ENCODE assay signal across 8 cellular contexts in genomic region chr1:63773815-63774616, GRCh38. TPM values are rescaled to one million over a fixed set of nuclear protein-coding genes. Genes with fewer than 3 reads are reported as not detected.
DNase-seq lines count a peak whose midpoint lies in the region; ATAC-seq lines count a peak whose summit lies in the region.

ROR1 (plus strand) TSS chr1:63774017.

- no peak within 1 kb of the TSS for H3K4me3 ChIP-seq in naive thymus-derived CD4-positive, alpha-beta T cell (ENCODE audit: low read length)
- peak within 1 kb of the TSS; percentile 87 to 89 for H3K4me3 ChIP-seq in stomach smooth muscle (ENCODE audit: low read length in 2 of 2)

- H3K4me1 Mint-ChIP-seq in activated T-helper 1 cell treated with anti-CD3 and anti-CD28 coated beads, Interleukin-12 subunit alpha, Interleukin-12 subunit beta, Interleukin-2, Interleukin-4 antibody, amounts not matched to agents 30 ng/mL and 10 ng/mL and 1 ng/mL, durations not matched to agents 14 hours and 24 hours and 36 hours (ENCODE audit: low read depth): peaks cover 22% of the 10 kb centered on the region
- H3K4me1 Mint-ChIP-seq in naive thymus-derived CD4-positive, alpha-beta T cell: peaks cover 10 to 20% (median 16%) of the 10 kb centered on the region in 7 donors

- H3K4me1 ChIP-seq in naive thymus-derived CD4-positive, alpha-beta T cell (ENCODE audit: control insufficient read depth in 2 of 2, insufficient read depth in 2 of 2, low read length in 2 of 2): no peaks in the 10 kb centered on the region
- H3K4me1 ChIP-seq in stomach smooth muscle (ENCODE audit: control insufficient read depth, insufficient read depth, low read length): peaks cover 12% of the 10 kb centered on the region

- peaks cover 0 to 4% of the 10 kb centered on the region in 2 donors for H3K27me3 ChIP-seq in naive thymus-derived CD4-positive, alpha-beta T cell (ENCODE audit: control insufficient read depth in 2 of 2, insufficient read depth in 2 of 2, low read length in 2 of 2)
- no peaks in the 10 kb centered on the region for H3K27me3 ChIP-seq in stomach smooth muscle (ENCODE audit: control insufficient read depth in 1 of 2, insufficient read depth in 2 of 2, low read length in 2 of 2)

- no peaks in the 10 kb centered on the region for H3K9me3 ChIP-seq in naive thymus-derived CD4-positive, alpha-beta T cell (ENCODE audit: control insufficient read depth in 2 of 3, low read length in 3 of 3)
- no peaks in the 10 kb centered on the region for H3K9me3 ChIP-seq in stomach smooth muscle (ENCODE audit: control insufficient read depth in 2 of 2, low read length in 2 of 2)

- H3K27ac ChIP-seq in naive thymus-derived CD4-positive, alpha-beta T cell (ENCODE audit: low read depth, low read length): no peak within 1 kb of the TSS
- peak within 1 kb of the TSS; percentile 86 for H3K27ac ChIP-seq in stomach smooth muscle (ENCODE audit: low read length)

- peak within 1 kb of the TSS; percentile 53 for H3K27ac Mint-ChIP-seq in activated T-helper 1 cell treated with anti-CD3 and anti-CD28 coated beads, Interleukin-12 subunit alpha, Interleukin-12 subunit beta, Interleukin-2, Interleukin-4 antibody, amounts not matched to agents 30 ng/mL and 10 ng/mL and 1 ng/mL, durations not matched to agents 14 hours and 24 hours and 36 hours
- H3K27ac Mint-ChIP-seq in naive thymus-derived CD4-positive, alpha-beta T cell: no peak within 1 kb of the TSS

- peaks cover 1% of the 10 kb centered on the region for H3K36me3 Mint-ChIP-seq in activated T-helper 1 cell treated with anti-CD3 and anti-CD28 coated beads, Interleukin-12 subunit alpha, Interleukin-12 subunit beta, Interleukin-2, Interleukin-4 antibody, amounts not matched to agents 30 ng/mL and 10 ng/mL and 1 ng/mL, durations not matched to agents 14 hours and 24 hours and 36 hours (ENCODE audit: low read depth)
- H3K36me3 Mint-ChIP-seq in naive thymus-derived CD4-positive, alpha-beta T cell: peaks cover 0 to 6% (median 0%) of the 10 kb centered on the region in 5 donors

- in situ Hi-C loops in ACHN (cut with HindIII; ENCODE audit: low pct_ligation_motif_present, low pct_unique_long_range_greater_than_20kb, low sequenced_read_pairs): no loop called here

- POLR2A ChIA-PET in naive thymus-derived CD4-positive, alpha-beta T cell (lab: Charles Lee): no interaction called here

- CTCF ChIA-PET in naive thymus-derived CD4-positive, alpha-beta T cell (lab: Charles Lee): no interaction called here

- no peaks in the 10 kb centered on the region for H3K36me3 ChIP-seq in naive thymus-derived CD4-positive, alpha-beta T cell (ENCODE audit: control insufficient read depth in 2 of 3, insufficient read depth in 3 of 3, low read length in 3 of 3)
- no peaks in the 10 kb centered on the region for H3K36me3 ChIP-seq in stomach smooth muscle (ENCODE audit: control insufficient read depth in 2 of 2, insufficient read depth in 2 of 2, low read length in 2 of 2)

- intact Hi-C loops in activated T-helper 1 cell treated with anti-CD3 and anti-CD28 coated beads, Interleukin-12 subunit alpha, Interleukin-12 subunit beta, Interleukin-2, Interleukin-4 antibody, amounts not matched to agents 30 ng/mL and 10 ng/mL and 1 ng/mL, durations not matched to agents 14 hours and 24 hours and 36 hours (cut with micrococcal nuclease): loop anchor here (5.0 to 10.0 kb wide), 5 partner anchors 157 to 471 kb away; partner anchors contain the start of genes EFCAB7, ITGB3BP and PGM1
- intact Hi-C loops in naive thymus-derived CD4-positive, alpha-beta T cell (cut with micrococcal nuclease): loop anchor here (5.0 to 10.0 kb wide), 4 partner anchors 159 to 473 kb away; no protein-coding TSS in a partner anchor

- H3K4me3 Mint-ChIP-seq in activated T-helper 1 cell treated with anti-CD3 and anti-CD28 coated beads, Interleukin-12 subunit alpha, Interleukin-12 subunit beta, Interleukin-2, Interleukin-4 antibody, amounts not matched to agents 30 ng/mL and 10 ng/mL and 1 ng/mL, durations not matched to agents 14 hours and 24 hours and 36 hours: peak within 1 kb of the TSS; percentile 85
- H3K4me3 Mint-ChIP-seq in naive thymus-derived CD4-positive, alpha-beta T cell: peak within 1 kb of the TSS; percentile 66 to 84 (median 78)

- ATAC-seq in GM18867 (IDR thresholded peaks at IDR 0.05; ENCODE audit: unreplicated experiment) (peak; percentile 87), HG03469 (IDR thresholded peaks at IDR 0.05; ENCODE audit: unreplicated experiment) (peak; percentile 55)
- ATAC-seq in naive thymus-derived CD4-positive, alpha-beta T cell: peak; percentile 74

- peak within 1 kb of the TSS; percentile 68 to 84 for H3K9ac ChIP-seq in stomach smooth muscle (ENCODE audit: low read length in 2 of 2)

- peaks cover 62% of the 10 kb centered on the region for H3K27me3 Mint-ChIP-seq in activated T-helper 1 cell treated with anti-CD3 and anti-CD28 coated beads, Interleukin-12 subunit alpha, Interleukin-12 subunit beta, Interleukin-2, Interleukin-4 antibody, amounts not matched to agents 30 ng/mL and 10 ng/mL and 1 ng/mL, durations not matched to agents 14 hours and 24 hours and 36 hours (ENCODE audit: insufficient read depth)
- H3K27me3 Mint-ChIP-seq in naive thymus-derived CD4-positive, alpha-beta T cell: peaks cover 61 to 75% (median 68%) of the 10 kb centered on the region in 5 donors

- no peaks in the 10 kb centered on the region for H3K9me3 Mint-ChIP-seq in activated T-helper 1 cell treated with anti-CD3 and anti-CD28 coated beads, Interleukin-12 subunit alpha, Interleukin-12 subunit beta, Interleukin-2, Interleukin-4 antibody, amounts not matched to agents 30 ng/mL and 10 ng/mL and 1 ng/mL, durations not matched to agents 14 hours and 24 hours and 36 hours
- no peaks in the 10 kb centered on the region for H3K9me3 Mint-ChIP-seq in naive thymus-derived CD4-positive, alpha-beta T cell

- peak; percentile 85 for DNase-seq in ACHN
- peak; percentile 77 for DNase-seq in NCI-H774 (lab: John Stamatoyannopoulos, UW)
- DNase-seq in activated T-helper 1 cell treated with anti-CD3 and anti-CD28 coated beads, Interleukin-12 subunit alpha, Interleukin-12 subunit beta, Interleukin-2, Interleukin-4 antibody, amounts not matched to agents 30 ng/mL and 10 ng/mL and 1 ng/mL, durations not matched to agents 14 hours and 24 hours and 36 hours (ENCODE audit: low spot score): peak; percentile 43
- DNase-seq in fibroblast of the conjunctiva (ENCODE audit: low read depth): peak; percentile 82
- DNase-seq in naive thymus-derived CD4-positive, alpha-beta T cell: peak in 8 of 9 donors; percentile 7 to 73 (median 25)

RNA-seq across cellular contexts. Expression of gene ROR1, which starts in this region (rescaled TPM):
- total RNA-seq in activated T-helper 1 cell treated with anti-CD3 and anti-CD28 coated beads, Interleukin-12 subunit alpha, Interleukin-12 subunit beta, Interleukin-2, Interleukin-4 antibody, amounts not matched to agents 30 ng/mL and 10 ng/mL and 1 ng/mL, durations not matched to agents 14 hours and 24 hours and 36 hours: 0.05 TPM in 1 of 2 replicates, not detected in the other
- total RNA-seq in naive thymus-derived CD4-positive, alpha-beta T cell: under 1 TPM in 3 of 5 experiments, not detected in 2; 0.07 to 0.22 (median 0.16) TPM
- polyA plus RNA-seq in naive thymus-derived CD4-positive, alpha-beta T cell: not detected

Comparison
In these comparisons a context has a peak if more than half of its experiments do, and no peak if none do; other contexts are left out.
1. Peak in DNase-seq in activated T-helper 1 cell treated with anti-CD3 and anti-CD28 coated beads, Interleukin-12 subunit alpha, Interleukin-12 subunit beta, Interleukin-2, Interleukin-4 antibody, amounts not matched to agents 30 ng/mL and 10 ng/mL and 1 ng/mL, durations not matched to agents 14 hours and 24 hours and 36 hours; RNA of the gene not detected or under 1 TPM.
2. Peak in DNase-seq and ATAC-seq in naive thymus-derived CD4-positive, alpha-beta T cell; RNA of the gene not detected or under 1 TPM.
3. DNase-seq: peak in every context shown above with its lines; median percentile 85 in ACHN; 82 in fibroblast of the conjunctiva; 77 in NCI-H774; 43 in activated T-helper 1 cell treated with anti-CD3 and anti-CD28 coated beads, Interleukin-12 subunit alpha, Interleukin-12 subunit beta, Interleukin-2, Interleukin-4 antibody, amounts not matched to agents 30 ng/mL and 10 ng/mL and 1 ng/mL, durations not matched to agents 14 hours and 24 hours and 36 hours; 25 in naive thymus-derived CD4-positive, alpha-beta T cell.